In the genomic region with DNA sequence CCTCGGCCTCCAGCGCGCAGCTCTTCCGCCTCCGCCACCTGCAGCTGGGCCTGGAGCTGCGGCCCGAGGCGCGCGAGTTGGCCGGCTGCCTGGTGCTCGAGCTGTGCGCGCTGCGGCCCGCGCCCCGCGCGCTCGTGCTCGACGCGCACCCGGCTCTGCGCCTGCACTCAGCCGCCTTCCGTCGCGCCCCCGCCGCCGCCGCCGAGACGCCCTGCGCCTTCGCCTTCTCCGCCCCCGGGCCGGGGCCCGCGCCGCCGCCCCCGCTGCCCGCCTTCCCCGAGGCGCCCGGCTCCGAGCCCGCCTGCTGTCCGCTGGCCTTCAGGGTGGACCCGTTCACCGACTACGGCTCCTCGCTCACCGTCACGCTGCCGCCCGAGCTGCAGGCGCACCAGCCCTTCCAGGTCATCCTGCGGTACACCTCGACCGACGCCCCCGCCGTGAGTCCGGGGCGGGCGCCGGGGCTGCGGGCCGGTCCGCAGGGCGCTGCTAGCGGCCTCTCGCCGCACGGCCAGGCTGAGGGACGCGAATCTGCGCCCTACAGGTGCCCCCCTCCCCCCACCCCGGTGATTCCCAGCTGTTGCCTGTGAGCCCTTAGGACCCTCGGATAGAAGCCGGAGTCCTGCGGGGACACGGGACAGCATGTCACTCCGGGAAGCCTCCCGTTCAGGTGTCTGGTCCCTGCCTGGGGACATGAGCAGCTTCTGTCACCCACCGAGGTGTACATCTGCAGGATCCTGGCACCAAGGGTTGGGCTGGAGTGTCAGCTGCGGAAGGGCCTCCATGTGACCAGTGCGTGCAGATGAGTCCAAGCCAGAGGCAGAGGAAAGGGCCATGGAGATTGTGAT, we compare ENCODE assay signal across 8 cellular contexts. TPM values are rescaled to one million over a fixed set of nuclear protein-coding genes. Genes with fewer than 3 reads are reported as not detected.
A peak's percentile ranks its signal among the peaks of the same experiment; 100 is the strongest.
DNase-seq lines count a peak whose midpoint lies in the region; ATAC-seq and TF ChIP-seq lines count a peak whose summit lies in the region.

No MANE protein-coding gene starts in this region.

- H3K4me1 Mint-ChIP-seq in activated CD4-positive, alpha-beta T cell treated with anti-CD3 and anti-CD28 coated beads for 36 hours = peaks cover 41% of the 10 kb centered on the region
- peaks cover 80% of the 10 kb centered on the region for H3K4me1 Mint-ChIP-seq in dendritic cell treated with granulocyte-macrophage colony-stimulating factor and Interleukin-4, amounts not matched to agents 40 ng/mL and 50 ng/mL, for 4 days (ENCODE audit: low read depth)

- H3K4me2 ChIP-seq in Loucy (ENCODE audit: low read depth, low read length, poor library complexity, severe bottlenecking) = peak overlapping the region; percentile 94

- H3K4me3 ChIP-seq in Loucy (ENCODE audit: low read length, poor library complexity, severe bottlenecking) = peak overlapping the region; percentile 84
- peak overlapping the region; percentile 62 to 82 (median 73) for H3K4me3 ChIP-seq in liver (ENCODE audit: low read depth in 1 of 3, low read length in 3 of 3)

- no peaks in the 10 kb centered on the region for H3F3A ChIP-seq in Loucy (ENCODE audit: low read depth)

- TF ChIP-seq RAD21 in liver (IDR thresholded peaks at IDR 0.05) = no peak

- H3K27ac Mint-ChIP-seq in activated CD4-positive, alpha-beta T cell treated with anti-CD3 and anti-CD28 coated beads for 36 hours = peak overlapping the region; percentile 60
- H3K27ac Mint-ChIP-seq in dendritic cell treated with granulocyte-macrophage colony-stimulating factor and Interleukin-4, amounts not matched to agents 40 ng/mL and 50 ng/mL, for 4 days = peak overlapping the region; percentile 88

- H3K27me3 ChIP-seq in Loucy (ENCODE audit: insufficient read depth, low read length, poor library complexity, severe bottlenecking) (no peaks in the 10 kb centered on the region), liver (ENCODE audit: control insufficient read depth in 4 of 4, insufficient read depth in 4 of 4, low read length in 3 of 4) (no peaks in the 10 kb centered on the region)

- under 1% methylated on average over 93 of the region's 93 CpGs for WGBS in liver

- no peaks in the 10 kb centered on the region for H3K36me3 ChIP-seq in Loucy (ENCODE audit: insufficient read depth, low read length)
- peaks cover 0 to 7% (median 1%) of the 10 kb centered on the region in 4 donors for H3K36me3 ChIP-seq in liver (ENCODE audit: control insufficient read depth in 4 of 4, insufficient read depth in 3 of 4, low read depth in 1 of 4, low read length in 3 of 4)

- POLR2A ChIA-PET in activated CD4-positive, alpha-beta T cell treated with anti-CD3 and anti-CD28 coated beads for 36 hours (lab: Charles Lee) = interaction anchor here (0.7 to 1.4 kb wide), 2 partner anchors 18 to 48 kb away, joined by 3 to 8 read pairs; partner anchors contain the start of gene CAPN10

- intact Hi-C loops in activated CD4-positive, alpha-beta T cell treated with anti-CD3 and anti-CD28 coated beads for 36 hours (cut with DNase I, micrococcal nuclease) = loop anchor here (1.0 to 10.0 kb wide), 10 partner anchors 9 to 1316 kb away; partner anchors contain the start of genes D2HGDH (in 1 of the 2), DTYMK (in 1 of the 2), DUSP28 (in 1 of the 2) and FARP2 (in 1 of the 2)
- intact Hi-C loops in dendritic cell treated with granulocyte-macrophage colony-stimulating factor and Interleukin-4, amounts not matched to agents 40 ng/mL and 50 ng/mL, for 4 days (cut with micrococcal nuclease) = loop anchor here (5.0 to 10.0 kb wide), 2 partner anchors 58 to 1046 kb away; partner anchors contain the start of gene GPR35

- peaks cover 49% of the 10 kb centered on the region for H3K4me1 ChIP-seq in Loucy (ENCODE audit: insufficient read depth, low read length, poor library complexity, severe bottlenecking)
- H3K4me1 ChIP-seq in liver (ENCODE audit: control insufficient read depth in 4 of 4, insufficient read depth in 4 of 4, low read length in 3 of 4) = peaks cover 24 to 42% (median 35%) of the 10 kb centered on the region in 4 donors

- peak overlapping the region; percentile 82 for H3K9ac ChIP-seq in Loucy (ENCODE audit: low read depth, low read length, poor library complexity, severe bottlenecking)
- H3K9ac ChIP-seq in liver (ENCODE audit: low read depth in 1 of 2, low read length in 2 of 2) = peak overlapping the region in 1 of 2 donors; percentile 50

- peak overlapping the region; percentile 87 for H3K4me3 Mint-ChIP-seq in activated CD4-positive, alpha-beta T cell treated with anti-CD3 and anti-CD28 coated beads for 36 hours
- H3K4me3 Mint-ChIP-seq in dendritic cell treated with granulocyte-macrophage colony-stimulating factor and Interleukin-4, amounts not matched to agents 40 ng/mL and 50 ng/mL, for 4 days = peak overlapping the region; percentile 87

- peak; percentile 8 for ATAC-seq in GM21390 (IDR thresholded peaks at IDR 0.05; ENCODE audit: unreplicated experiment)
- ATAC-seq in activated CD4-positive, alpha-beta T cell treated with anti-CD3 and anti-CD28 coated beads for 36 hours = no peak

- no peaks in the 10 kb centered on the region for H3K27me3 Mint-ChIP-seq in activated CD4-positive, alpha-beta T cell treated with anti-CD3 and anti-CD28 coated beads for 36 hours
- H3K27me3 Mint-ChIP-seq in dendritic cell treated with granulocyte-macrophage colony-stimulating factor and Interleukin-4, amounts not matched to agents 40 ng/mL and 50 ng/mL, for 4 days = no peaks in the 10 kb centered on the region

- peaks cover 13% of the 10 kb centered on the region for H3K36me3 Mint-ChIP-seq in activated CD4-positive, alpha-beta T cell treated with anti-CD3 and anti-CD28 coated beads for 36 hours (ENCODE audit: low read depth)
- H3K36me3 Mint-ChIP-seq in dendritic cell treated with granulocyte-macrophage colony-stimulating factor and Interleukin-4, amounts not matched to agents 40 ng/mL and 50 ng/mL, for 4 days (ENCODE audit: low read depth) = peaks cover 66% of the 10 kb centered on the region

- H3K9me2 ChIP-seq in Loucy (replicated peaks; ENCODE audit: low read depth, low read length) = no peaks in the 10 kb centered on the region

- H3K9me3 ChIP-seq in Loucy (ENCODE audit: insufficient read depth, low read depth, low read length) (no peaks in the 10 kb centered on the region), liver (ENCODE audit: control insufficient read depth in 4 of 4, low read length in 3 of 4) (no peaks in the 10 kb centered on the region)

- H3K79me2 ChIP-seq in Loucy (ENCODE audit: insufficient read depth, low read length) = peaks cover 57% of the 10 kb centered on the region

- peak overlapping the region; percentile 55 to 61 for H3K27ac ChIP-seq in liver (ENCODE audit: low read depth in 1 of 2, low read length in 2 of 2)

- H2AFZ ChIP-seq in Loucy (ENCODE audit: low read length) = no peak overlapping the region

- TF ChIP-seq CTCF in Loucy (conservative IDR thresholded peaks at IDR 0.05; ENCODE audit: low read length) (no peak), liver (IDR thresholded peaks at IDR 0.05; ENCODE audit: low read depth, low read length, missing input control) (no peak)

- peak; percentile 71 for DNase-seq in Daoy (ENCODE audit: low read depth)
- DNase-seq in activated CD4-positive, alpha-beta T cell treated with anti-CD3 and anti-CD28 coated beads for 36 hours = peak; percentile 65
- peak; percentile 46 for DNase-seq in stimulated activated CD8-positive, alpha-beta memory T cell treated with anti-CD3 and anti-CD28 coated beads, Interleukin-4, amount 100 ng/mL, for 48 hours
- DNase-seq in NCI-H1930 (lab: John Stamatoyannopoulos, UW) = no peak

- peaks cover 32% of the 10 kb centered on the region for H4K20me1 ChIP-seq in Loucy (ENCODE audit: insufficient read depth, low read length, poor library complexity, severe bottlenecking)

- H3K9me3 Mint-ChIP-seq in activated CD4-positive, alpha-beta T cell treated with anti-CD3 and anti-CD28 coated beads for 36 hours (ENCODE audit: low read depth) = no peaks in the 10 kb centered on the region
- no peaks in the 10 kb centered on the region for H3K9me3 Mint-ChIP-seq in dendritic cell treated with granulocyte-macrophage colony-stimulating factor and Interleukin-4, amounts not matched to agents 40 ng/mL and 50 ng/mL, for 4 days

- CTCF ChIA-PET in activated CD4-positive, alpha-beta T cell treated with anti-CD3 and anti-CD28 coated beads for 36 hours (lab: Charles Lee) = interaction anchor here (1.0 to 1.6 kb wide), 4 partner anchors 11 to 55 kb away, joined by 3 to 7 read pairs (median 6); partner anchors contain the start of gene CAPN10

TF ChIP-seq in liver, 16 proteins besides CTCF, POLR2A, EP300 and RAD21 (continues in another document):
- TF ChIP-seq JUND (IDR thresholded peaks at IDR 0.05) = no peak
- TF ChIP-seq NR2F2 (IDR thresholded peaks at IDR 0.05) = no peak
- TF ChIP-seq RXRA (IDR thresholded peaks at IDR 0.05) = no peak
- TF ChIP-seq FOXA2 (IDR thresholded peaks at IDR 0.05) = no peak
- no peak for TF ChIP-seq HNF4A (conservative IDR thresholded peaks at IDR 0.05)
- TF ChIP-seq SP1 (IDR thresholded peaks at IDR 0.05) = no peak
- no peak for TF ChIP-seq GABPA (IDR thresholded peaks at IDR 0.05 in 1 of 2, conservative IDR thresholded peaks at IDR 0.05 in 1 of 2)
- TF ChIP-seq FOXA1 (IDR thresholded peaks at IDR 0.05) = no peak

RNA-seq across cellular contexts. Expression of gene RNPEPL1, which starts 0.6 kb away (rescaled TPM):
- 1.8 and 2.3 TPM in 2 replicates for total RNA-seq in Daoy (2014; rRNA removed; shearing (Covaris generic))
- total RNA-seq in activated CD4-positive, alpha-beta T cell treated with anti-CD3 and anti-CD28 coated beads for 36 hours = 10 to 100 TPM; 35.7 to 43.8 TPM
- 10 to 100 TPM; 26.1 to 32.8 TPM for total RNA-seq in liver
- polyA plus RNA-seq in liver = 10 to 100 TPM; 24.8 to 43.9 TPM

RNA-seq across cellular contexts. Expression of gene DUSP28, which starts 8.7 kb away (rescaled TPM):
- 2.8 and 3.3 TPM in 2 replicates for total RNA-seq in Daoy (2014; rRNA removed; shearing (Covaris generic))
- 1 to 10 TPM; 3.3 to 5.0 TPM for total RNA-seq in activated CD4-positive, alpha-beta T cell treated with anti-CD3 and anti-CD28 coated beads for 36 hours
- 1 to 10 TPM; 1.9 to 3.5 TPM for total RNA-seq in liver
- 1 to 10 TPM; 2.4 to 4.1 TPM for polyA plus RNA-seq in liver

RNA-seq across cellular contexts. Expression of gene ANKMY1, which starts 11.1 kb away (rescaled TPM):
- total RNA-seq in Daoy (2014; rRNA removed; shearing (Covaris generic)) = 1.8 and 4.7 TPM in 2 replicates
- total RNA-seq in activated CD4-positive, alpha-beta T cell treated with anti-CD3 and anti-CD28 coated beads for 36 hours = 10 to 100 TPM; 20.7 to 24.0 TPM
- total RNA-seq in liver = 10 to 100 TPM in 1 of 2 donors, 1 to 10 TPM in 1; 5.4 to 12.8 TPM
- polyA plus RNA-seq in liver = 1 to 10 TPM; 2.5 to 3.0 TPM

RNA-seq across cellular contexts. Expression of gene CAPN10, which starts 17.6 kb away (rescaled TPM):
- total RNA-seq in Daoy (2014; rRNA removed; shearing (Covaris generic)) = 23.8 and 28.3 TPM in 2 replicates
- 10 to 100 TPM; 22.1 to 30.2 TPM for total RNA-seq in activated CD4-positive, alpha-beta T cell treated with anti-CD3 and anti-CD28 coated beads for 36 hours
- total RNA-seq in liver = 10 to 100 TPM in 1 of 2 donors, 1 to 10 TPM in 1; 5.3 to 11.3 TPM
- 1 to 10 TPM; 4.8 to 7.6 TPM for polyA plus RNA-seq in liver

RNA-seq across cellular contexts. Expression of gene GPR35, which starts 56.4 kb away (rescaled TPM):
- 0.33 and 1.1 TPM in 2 replicates for total RNA-seq in Daoy (2014; rRNA removed; shearing (Covaris generic))
- 1 to 10 TPM; 3.6 to 4.1 TPM for total RNA-seq in activated CD4-positive, alpha-beta T cell treated with anti-CD3 and anti-CD28 coated beads for 36 hours
- total RNA-seq in liver = 1 to 10 TPM in 1 of 2 donors, under 1 TPM in 1; 0.50 to 2.4 TPM
- under 1 TPM; 0.30 to 0.38 TPM for polyA plus RNA-seq in liver

Comparison
In these comparisons a context has a peak if more than half of its experiments do, and no peak if none do; other contexts are left out.
1. DNase-seq: peak in Daoy (single experiment), activated CD4-positive, alpha-beta T cell treated with anti-CD3 and anti-CD28 coated beads for 36 hours (single experiment) and stimulated activated CD8-positive, alpha-beta memory T cell treated with anti-CD3 and anti-CD28 coated beads, Interleukin-4, amount 100 ng/mL, for 48 hours (single experiment); none in NCI-H1930 (0 of 2).